ENCODE assay signal across 15 cellular contexts in the genomic region with DNA sequence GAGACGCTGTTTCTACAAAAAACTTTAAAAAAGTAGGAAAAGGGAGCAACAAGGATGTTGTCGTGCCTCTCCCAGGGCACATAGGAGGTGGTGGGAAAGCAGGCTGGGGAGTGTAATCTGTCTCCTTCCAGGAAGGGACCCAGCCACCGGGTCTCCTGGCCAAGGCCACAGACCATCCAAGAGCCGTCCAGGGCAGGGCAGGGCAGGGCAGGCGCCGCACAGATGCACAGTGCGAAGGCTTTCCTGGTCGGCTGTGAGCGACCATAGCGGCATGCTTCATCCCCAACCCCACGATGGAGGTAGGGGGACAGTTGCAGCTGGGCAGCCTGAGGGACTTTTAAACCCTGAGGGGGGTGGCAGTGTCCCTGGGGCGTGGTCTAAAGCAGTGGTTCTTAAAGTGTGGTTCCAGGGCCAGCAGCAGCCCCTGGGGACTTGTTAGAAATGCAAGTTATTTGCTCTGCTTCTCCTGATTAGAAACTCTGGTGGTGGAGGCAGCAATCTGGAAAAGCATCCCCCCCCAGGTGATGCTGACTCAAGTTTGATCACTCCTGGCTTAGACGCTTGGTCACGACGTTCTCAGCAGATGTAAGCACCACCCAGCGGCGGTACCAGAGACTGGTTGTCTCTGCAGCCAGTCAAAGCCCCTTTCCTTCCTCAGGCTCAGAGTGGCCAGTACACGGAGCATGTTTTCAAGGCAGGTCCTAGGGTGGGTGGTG.
DNase-seq lines count a peak whose midpoint lies in the region; ATAC-seq and TF ChIP-seq lines count a peak whose summit lies in the region.
"Had no signal": no experiment of that assay in that cellular context is flagged by ENCODE, and none has a peak within 500 bp of the region (broad histone marks: within the 10 kb centered on the region; RNA-seq: fewer than 3 reads in every experiment).

No MANE protein-coding gene starts in this region.

- no peak overlapping the region for H2BK5ac ChIP-seq in H9 (ENCODE audit: insufficient read length, low read length)

- intact Hi-C loops in left ventricle myocardium superior (cut with micrococcal nuclease), result no loop called here

- H3K4me1 ChIP-seq in H9 (ENCODE audit: insufficient read depth, low read length) (no peaks in the 10 kb centered on the region), suprapubic skin (peaks cover 11% of the 10 kb centered on the region)

- H3K56ac ChIP-seq in H9 (ENCODE audit: insufficient read length, low read depth, low read length), result no peak overlapping the region

- H3K36me3 Mint-ChIP-seq in H9 (ENCODE audit: insufficient read depth in 1 of 3, low read depth in 3 of 3), result no peaks in the 10 kb centered on the region
- H3K36me3 Mint-ChIP-seq in mesothelial cell of epicardium, result no peaks in the 10 kb centered on the region

- no peak overlapping the region for H3K27ac ChIP-seq in H9 (ENCODE audit: insufficient read length, low read depth, low read length)
- no peak overlapping the region for H3K27ac ChIP-seq in suprapubic skin
- H3K27ac ChIP-seq: stomach had no signal

- H3K23me2 ChIP-seq in H9 (ENCODE audit: insufficient read length, low read depth, low read length, poor library complexity, severe bottlenecking), result no peaks in the 10 kb centered on the region

- no peaks in the 10 kb centered on the region for H3K27me3 ChIP-seq in H9 (ENCODE audit: insufficient read depth, low read length)
- no peaks in the 10 kb centered on the region for H3K27me3 ChIP-seq in suprapubic skin

- H2BK20ac ChIP-seq in H9 (ENCODE audit: low read depth, low read length, poor library complexity, severe bottlenecking), result no peak overlapping the region

- no peak overlapping the region for H4K5ac ChIP-seq in H9 (ENCODE audit: insufficient read length, low read depth, low read length)

- H2BK15ac ChIP-seq in H9 (ENCODE audit: low read depth, low read length), result no peak overlapping the region

- peak overlapping the region; percentile 16; the same call in 1 of the 2 replicates for H3K14ac ChIP-seq in H9 (ENCODE audit: insufficient read depth, low read length)

- no peak overlapping the region for H3K4me2 ChIP-seq in H9 (ENCODE audit: insufficient read depth, insufficient read length, low read length)

- H3T11ph ChIP-seq in H9 (ENCODE audit: low read length), result no peak overlapping the region

- peaks cover 6% of the 10 kb centered on the region for H3K27me3 Mint-ChIP-seq in H9 (ENCODE audit: low read depth)
- peaks cover 7% of the 10 kb centered on the region for H3K27me3 Mint-ChIP-seq in mesothelial cell of epicardium (ENCODE audit: low read depth)

- H2BK12ac ChIP-seq in H9 (ENCODE audit: insufficient read length, low read depth, low read length), result no peak overlapping the region

- TF ChIP-seq EP300 in suprapubic skin (IDR thresholded peaks at IDR 0.05), result no peak

- peak; percentile 23 for ATAC-seq in left ventricle myocardium superior
- ATAC-seq in GM18519 (IDR thresholded peaks at IDR 0.05; ENCODE audit: low FRiP score, unreplicated experiment), result no peak

- no peak overlapping the region for H2AFZ ChIP-seq in H9 (ENCODE audit: low read length)

- H3K4me3 Mint-ChIP-seq in H9 (no peak overlapping the region), mesothelial cell of epicardium (no peak overlapping the region)
- H3K4me3 Mint-ChIP-seq: activated CD4-positive, alpha-beta memory T cell treated with anti-CD3 and anti-CD28 coated beads, Interleukin-2, amount 10 ng/mL, durations not matched to agents 7 days and 5 days; CD4-positive, alpha-beta T cell; T-helper 1 cell treated with Interleukin-12 subunit alpha and Interleukin-12 subunit beta and Interleukin-4 antibody, amounts not matched to agents 30 μg/mL and 1 μg/mL, for 36 hours had no signal

- H3K79me2 ChIP-seq in H9 (ENCODE audit: insufficient read depth, low read length), result no peaks in the 10 kb centered on the region

- no CpG with 5 or more reads among the region's 18 CpGs for WGBS in H9 (ENCODE audit: extremely low coverage, insufficient read length, low lambda C conversion rate)
- WGBS in suprapubic skin, result 76% methylated on average over 11 of the region's 18 CpGs

- H3K23ac ChIP-seq in H9 (ENCODE audit: insufficient read length, low read depth, low read length), result no peak overlapping the region

- no peak for TF ChIP-seq POLR2A in suprapubic skin (IDR thresholded peaks at IDR 0.05)

- no peak overlapping the region for H3K9ac ChIP-seq in H9 (ENCODE audit: extremely low read depth, insufficient read length, low read length)

- peak; percentile 69 for DNase-seq in AG20443 (ENCODE audit: low spot score)
- no peak for DNase-seq in H9
- peak; percentile 55 for DNase-seq in amniotic epithelial cell (ENCODE audit: low read depth)
- DNase-seq in left ventricle myocardium superior, result no peak
- DNase-seq in mesothelial cell of epicardium (ENCODE audit: low spot score in 2 of 2, unreplicated experiment in 2 of 2), result no peak
- DNase-seq in suprapubic skin (ENCODE audit: low spot score in 2 of 2), result no peak
- DNase-seq in SIG-M5 treated with dmso at 0.1 percent for 504 hours (lab: John Stamatoyannopoulos, UW; ENCODE audit: unreplicated experiment), result no peak
- DNase-seq: activated CD4-positive, alpha-beta memory T cell treated with anti-CD3 and anti-CD28 coated beads, Interleukin-2, amount 10 ng/mL, durations not matched to agents 7 days and 5 days; activated gamma-delta T cell treated with Interleukin-2 at 50 U/mL for 16 hours; CD4-positive, alpha-beta T cell; central memory CD4-positive, alpha-beta T cell; NCI-H510A treated with DMSO at 0.1 percent for 48 hours; stomach had no signal

- H4K91ac ChIP-seq in H9 (ENCODE audit: insufficient read length, low read depth, low read length), result no peak overlapping the region

- no peak overlapping the region for H4K8ac ChIP-seq in H9 (replicated peaks; ENCODE audit: insufficient read length, low read depth, low read length)

- no peaks in the 10 kb centered on the region for H4K20me1 ChIP-seq in H9 (ENCODE audit: control insufficient read depth, insufficient read depth, insufficient read length)

- no peak overlapping the region for H3K4me3 ChIP-seq in suprapubic skin
- H3K4me3 ChIP-seq: stomach had no signal

- H3K36me3 ChIP-seq in suprapubic skin, result no peaks in the 10 kb centered on the region

- no peak for TF ChIP-seq CTCF in H9 (conservative IDR thresholded peaks at IDR 0.05)
- TF ChIP-seq CTCF in mesothelial cell of epicardium (IDR thresholded peaks at IDR 0.05; ENCODE audit: unreplicated experiment), result no peak
- no peak for TF ChIP-seq CTCF in suprapubic skin (IDR thresholded peaks at IDR 0.05)

- no peak overlapping the region for H3K4ac ChIP-seq in H9 (ENCODE audit: low read depth, low read length)

- no peak overlapping the region for H2AK5ac ChIP-seq in H9 (ENCODE audit: insufficient read length, low read length)

- H3K18ac ChIP-seq in H9 (ENCODE audit: insufficient read length, low read depth, low read length), result no peak overlapping the region

- H3K9me3 ChIP-seq in H9 (ENCODE audit: control insufficient read depth, low read depth, low read length), result no peaks in the 10 kb centered on the region
- H3K9me3 ChIP-seq in suprapubic skin, result no peaks in the 10 kb centered on the region
- H3K9me3 ChIP-seq: stomach had no signal

- H3K27ac Mint-ChIP-seq in H9, result no peak overlapping the region
- no peak overlapping the region for H3K27ac Mint-ChIP-seq in mesothelial cell of epicardium
- H3K27ac Mint-ChIP-seq: activated CD4-positive, alpha-beta memory T cell treated with anti-CD3 and anti-CD28 coated beads, Interleukin-2, amount 10 ng/mL, durations not matched to agents 7 days and 5 days; CD4-positive, alpha-beta T cell; T-helper 1 cell treated with Interleukin-12 subunit alpha and Interleukin-12 subunit beta and Interleukin-4 antibody, amounts not matched to agents 30 μg/mL and 1 μg/mL, for 36 hours had no signal

- H2BK120ac ChIP-seq in H9 (ENCODE audit: low read depth, low read length, poor library complexity, severe bottlenecking), result no peak overlapping the region

- no peaks in the 10 kb centered on the region for H3K9me3 Mint-ChIP-seq in H9
- no peaks in the 10 kb centered on the region for H3K9me3 Mint-ChIP-seq in mesothelial cell of epicardium
- H3K9me3 Mint-ChIP-seq: activated CD4-positive, alpha-beta memory T cell treated with anti-CD3 and anti-CD28 coated beads, Interleukin-2, amount 10 ng/mL, durations not matched to agents 7 days and 5 days; CD4-positive, alpha-beta T cell; T-helper 1 cell treated with Interleukin-12 subunit alpha and Interleukin-12 subunit beta and Interleukin-4 antibody, amounts not matched to agents 30 μg/mL and 1 μg/mL, for 36 hours had no signal

- H3K4me1 Mint-ChIP-seq in H9 (peaks cover 2 to 6% of the 10 kb centered on the region in 2 experiments; a peak in 1 of 4 replicates), mesothelial cell of epicardium (peaks cover 7% of the 10 kb centered on the region)
- H3K4me1 Mint-ChIP-seq: activated CD4-positive, alpha-beta memory T cell treated with anti-CD3 and anti-CD28 coated beads, Interleukin-2, amount 10 ng/mL, durations not matched to agents 7 days and 5 days had no signal

- no peaks in the 10 kb centered on the region for H3K79me1 ChIP-seq in H9 (ENCODE audit: insufficient read depth, low read depth, low read length, poor library complexity, severe bottlenecking)

Comparison
In these comparisons a context has a peak if more than half of its experiments do, and no peak if none do; other contexts are left out.
1. DNase-seq: peak in AG20443 (single experiment) and amniotic epithelial cell (single experiment); none in H9 (single experiment), left ventricle myocardium superior (single experiment), mesothelial cell of epicardium (0 of 2), suprapubic skin (0 of 2) and SIG-M5 treated with dmso at 0.1 percent for 504 hours (single experiment).